In the genomic region with DNA sequence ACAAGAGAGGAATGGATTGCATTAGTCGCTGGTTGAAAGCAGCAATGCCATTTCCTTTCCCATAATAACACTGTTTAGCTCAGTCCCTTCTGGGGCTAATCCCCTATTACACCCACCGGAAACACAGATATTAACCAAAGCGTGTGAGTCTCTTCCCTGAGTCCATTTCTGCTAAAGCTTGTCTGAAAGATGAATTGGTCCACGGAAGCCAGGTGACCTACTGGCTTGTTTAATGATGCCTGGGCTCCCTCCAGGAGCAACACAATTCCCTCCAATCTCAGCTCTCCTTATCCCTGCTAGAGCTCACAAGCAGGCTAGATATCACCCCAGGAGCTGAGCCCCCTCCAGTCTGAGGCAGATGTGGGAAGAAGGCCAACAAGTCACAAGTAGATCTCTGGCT, we compare ENCODE assay signal across 10 cellular contexts. TPM values are rescaled to one million over a fixed set of nuclear protein-coding genes. Genes with fewer than 3 reads are reported as not detected.
A peak's percentile ranks its signal among the peaks of the same experiment; 100 is the strongest.
DNase-seq lines count a peak whose midpoint lies in the region; FAIRE-seq and TF ChIP-seq lines count a peak whose summit lies in the region.
"Not testable (repeated sequence)": the region's sequence is repeated elsewhere in the genome, so short reads cannot be mapped to it uniquely, and the experiment has no call there.
"Had no signal": no experiment of that assay in that cellular context is flagged by ENCODE, and none has a peak within 500 bp of the region (broad histone marks: within the 10 kb centered on the region; RNA-seq: fewer than 3 reads in every experiment).

No MANE protein-coding gene starts in this region.

- not testable (repeated sequence) for H3K36me3 Mint-ChIP-seq in nephron (ENCODE audit: low read depth)

- peak overlapping the region; percentile 60 for H3K9ac ChIP-seq in adipocyte (ENCODE audit: low read length)
- not testable (repeated sequence) for H3K9ac ChIP-seq in keratinocyte (ENCODE audit: control insufficient read depth, extremely low read depth, insufficient read depth, low read length)

- peak; percentile 32 for DNase-seq in ELR (ENCODE audit: low read depth)
- peak; percentile 9 for DNase-seq in NCI-H69 (lab: John Stamatoyannopoulos, UW)
- DNase-seq in adipocyte (ENCODE audit: low read depth); keratinocyte (ENCODE audit: low read depth, low spot score): not testable (repeated sequence)

- not testable (repeated sequence) for H3K4me1 Mint-ChIP-seq in nephron

- H3K4me3 Mint-ChIP-seq in nephron = not testable (repeated sequence)

- H3K9me3 Mint-ChIP-seq in nephron = not testable (repeated sequence)

- H3K9me1 ChIP-seq in keratinocyte (ENCODE audit: control insufficient read depth, extremely low read depth, insufficient read depth, low read length) = not testable (repeated sequence)

- peak overlapping the region; percentile 25 to 76 (median 39) for H3K27ac Mint-ChIP-seq in nephron

- not testable (repeated sequence) for H3K79me2 ChIP-seq in keratinocyte (ENCODE audit: control insufficient read depth, insufficient read depth, low read length)

- dilution Hi-C loops in keratinocyte (cut with MboI; ENCODE audit: extremely low pct_ligation_motif_present, low sequenced_read_pairs) = not testable (repeated sequence)

- peak overlapping the region; percentile 59 for H3K4me3 ChIP-seq in adipocyte (ENCODE audit: low read length)
- H3K4me3 ChIP-seq in esophagus (ENCODE audit: low read depth in 1 of 2, low read length in 2 of 2) = peak overlapping the region; percentile 30 to 40
- H3K4me3 ChIP-seq in keratinocyte (ENCODE audit: control insufficient read depth in 2 of 3, extremely low read depth in 1 of 3, insufficient read depth in 2 of 3, low read depth in 1 of 3, low read length in 3 of 3) = peak overlapping the region in 1 of 3 experiments; percentile 28
- H3K4me3 ChIP-seq in skin epidermis = peak overlapping the region in 5 of 7 experiments; percentile 0 to 30 (median 19)

- 38 to 40% methylated on average over 4 of the region's 4 CpGs for WGBS in esophagus, 2 donors

- H3K27ac ChIP-seq in esophagus (ENCODE audit: low read depth in 2 of 2, low read length in 1 of 2) = peak overlapping the region; percentile 47 to 54
- H3K27ac ChIP-seq in keratinocyte (ENCODE audit: control insufficient read depth, insufficient read depth, low read length) = peak overlapping the region; percentile 71
- peak overlapping the region in 8 of 21 experiments; percentile 2 to 72 (median 37) for H3K27ac ChIP-seq in skin epidermis

- FAIRE-seq in keratinocyte (lab: Jason Lieb, UNC) = peak; percentile 51

- H3K27me3 Mint-ChIP-seq in nephron (ENCODE audit: low read depth) = not testable (repeated sequence)

- not testable (repeated sequence) for H3K27me3 ChIP-seq in adipocyte (replicated peaks; ENCODE audit: control insufficient read depth, insufficient read depth, low read length); esophagus (ENCODE audit: control insufficient read depth in 1 of 2, insufficient read depth in 2 of 2, low read length in 2 of 2); keratinocyte (ENCODE audit: control insufficient read depth, extremely low read depth, insufficient read depth, low read length)

- H4K20me1 ChIP-seq in keratinocyte (ENCODE audit: control insufficient read depth, extremely low read depth, insufficient read depth, low read length) = not testable (repeated sequence)

- peak overlapping the region; percentile 22 for H3K4me2 ChIP-seq in keratinocyte (ENCODE audit: control insufficient read depth, extremely low read depth, insufficient read depth, low read depth, low read length)

- TF ChIP-seq CTCF in keratinocyte (optimal IDR thresholded peaks at IDR 0.05 in 1 of 3, IDR thresholded peaks at IDR 0.05 in 1 of 3, conservative IDR thresholded peaks at IDR 0.05 in 1 of 3; ENCODE audit: extremely low read depth in 1 of 3, insufficient read depth in 2 of 3, low read length in 3 of 3); nephron (IDR thresholded peaks at IDR 0.05; ENCODE audit: unreplicated experiment in 3 of 3): not testable (repeated sequence)

- H3K4me1 ChIP-seq in adipocyte (ENCODE audit: control insufficient read depth, insufficient read depth, low read length) (peaks cover 18% of the 10 kb centered on the region), keratinocyte (ENCODE audit: control insufficient read depth, extremely low read depth, insufficient read depth, low read length) (peaks cover 38% of the 10 kb centered on the region)
- not testable (repeated sequence) for H3K4me1 ChIP-seq in esophagus (ENCODE audit: control insufficient read depth in 2 of 2, insufficient read depth in 2 of 2, low read length in 1 of 2)

- H3K36me3 ChIP-seq in adipocyte (ENCODE audit: control insufficient read depth, insufficient read depth, low read length, severe bottlenecking); esophagus (ENCODE audit: control insufficient read depth in 2 of 2, insufficient read depth in 2 of 2, low read length in 1 of 2); keratinocyte (ENCODE audit: control insufficient read depth in 2 of 2, extremely low read depth in 1 of 2, insufficient read depth in 2 of 2, low read length in 2 of 2): not testable (repeated sequence)

- not testable (repeated sequence) for H2AFZ ChIP-seq in keratinocyte (ENCODE audit: control insufficient read depth, low read length)

- H3K9me3 ChIP-seq in adipocyte (ENCODE audit: control insufficient read depth, low read length); esophagus (ENCODE audit: control insufficient read depth in 2 of 2, insufficient read depth in 1 of 2, low read depth in 1 of 2, low read length in 1 of 2); keratinocyte (ENCODE audit: control insufficient read depth, low read depth, low read length): not testable (repeated sequence)

RNA-seq across cellular contexts. Expression of a gene that starts 1.7 kb away (rescaled TPM):
- polyA plus RNA-seq in esophagus (10 to 100 TPM; 35.6 to 53.2 TPM), keratinocyte (8.8 to 30.1 TPM (median 18.3 TPM) in 3 replicates)
- polyA plus RNA-seq in keratinocyte (2011; ENCODE audit: low read depth) = 5.5 TPM
- polyA plus RNA-seq in keratinocyte (2011; cell fraction: cytosol; rRNA removed) = 5.5 and 6.0 TPM in 2 replicates
- polyA plus RNA-seq in keratinocyte (2011; cell fraction: nucleus; rRNA removed) = 55.9 and 66.7 TPM in 2 replicates
- 5.0 and 14.9 TPM in 2 replicates for polyA plus RNA-seq in keratinocyte (2012; ENCODE audit: low replicate concordance)
- 10.9 to 46.7 TPM (median 20.8 TPM) in 3 replicates for polyA minus RNA-seq in keratinocyte
- 2.7 TPM for polyA minus RNA-seq in keratinocyte (2011; cell fraction: cytosol; rRNA and poly(A)+ RNA removed)
- polyA minus RNA-seq in keratinocyte (2011; cell fraction: nucleus; rRNA and poly(A)+ RNA removed) = 30.8 and 36.6 TPM in 2 replicates
- polyA plus RNA-seq: CD8-positive, alpha-beta memory T cell; H1; IgD-negative memory B cell had no signal

RNA-seq across cellular contexts. Expression of a gene that starts 15.1 kb away (rescaled TPM):
- polyA plus RNA-seq in esophagus = 10 to 100 TPM in 1 of 2 donors, 1 to 10 TPM in 1; 7.5 to 10.2 TPM
- 2.8 to 13.9 TPM (median 12.1 TPM) in 3 replicates for polyA plus RNA-seq in keratinocyte
- 5.5 TPM for polyA plus RNA-seq in keratinocyte (2011; ENCODE audit: low read depth)
- polyA plus RNA-seq in keratinocyte (2011; cell fraction: cytosol; rRNA removed) = 3.0 and 3.2 TPM in 2 replicates
- 31.3 and 43.0 TPM in 2 replicates for polyA plus RNA-seq in keratinocyte (2011; cell fraction: nucleus; rRNA removed)
- 1.8 and 9.0 TPM in 2 replicates for polyA plus RNA-seq in keratinocyte (2012; ENCODE audit: low replicate concordance)
- polyA minus RNA-seq in keratinocyte = 1.6 to 30.6 TPM (median 17.7 TPM) in 3 replicates
- 1.5 TPM for polyA minus RNA-seq in keratinocyte (2011; cell fraction: cytosol; rRNA and poly(A)+ RNA removed)
- 14.2 and 20.9 TPM in 2 replicates for polyA minus RNA-seq in keratinocyte (2011; cell fraction: nucleus; rRNA and poly(A)+ RNA removed)
- polyA plus RNA-seq: CD8-positive, alpha-beta memory T cell; H1; IgD-negative memory B cell had no signal

RNA-seq across cellular contexts. Expression of a gene that starts 29.2 kb away (rescaled TPM):
- polyA plus RNA-seq in esophagus (under 1 TPM; 0.15 to 0.18 TPM), keratinocyte (0.03 to 0.10 TPM (median 0.07 TPM) in 3 replicates)
- polyA plus RNA-seq in keratinocyte (2011; ENCODE audit: low read depth) = not detected
- 0.02 and 0.04 TPM in 2 replicates for polyA plus RNA-seq in keratinocyte (2011; cell fraction: cytosol; rRNA removed)
- 0.08 and 0.15 TPM in 2 replicates for polyA plus RNA-seq in keratinocyte (2011; cell fraction: nucleus; rRNA removed)
- 0.16 TPM in 1 of 2 replicates, not detected in the other for polyA plus RNA-seq in keratinocyte (2012; ENCODE audit: low replicate concordance)
- 0.10 to 0.36 TPM (median 0.20 TPM) in 3 replicates for polyA minus RNA-seq in keratinocyte
- polyA minus RNA-seq in keratinocyte (2011; cell fraction: cytosol; rRNA and poly(A)+ RNA removed) = not detected
- polyA minus RNA-seq in keratinocyte (2011; cell fraction: nucleus; rRNA and poly(A)+ RNA removed) = not detected in 2 replicates
- polyA plus RNA-seq: CD8-positive, alpha-beta memory T cell; IgD-negative memory B cell had no signal

RNA-seq across cellular contexts. Expression of a gene that starts 51.1 kb away (rescaled TPM):
- polyA plus RNA-seq in esophagus (10 to 100 TPM; 24.2 to 27.6 TPM), keratinocyte (31.1 to 59.8 TPM (median 37.8 TPM) in 3 replicates)
- polyA plus RNA-seq in keratinocyte (2011; ENCODE audit: low read depth) = 135 TPM
- 37.4 and 53.6 TPM in 2 replicates for polyA plus RNA-seq in keratinocyte (2011; cell fraction: cytosol; rRNA removed)
- polyA plus RNA-seq in keratinocyte (2011; cell fraction: nucleus; rRNA removed) = 25.7 and 34.7 TPM in 2 replicates
- 36.3 and 52.4 TPM in 2 replicates for polyA plus RNA-seq in keratinocyte (2012; ENCODE audit: low replicate concordance)
- 7.7 to 19.5 TPM (median 9.3 TPM) in 3 replicates for polyA minus RNA-seq in keratinocyte
- 18.2 TPM for polyA minus RNA-seq in keratinocyte (2011; cell fraction: cytosol; rRNA and poly(A)+ RNA removed)
- polyA minus RNA-seq in keratinocyte (2011; cell fraction: nucleus; rRNA and poly(A)+ RNA removed) = 8.3 and 13.5 TPM in 2 replicates
